In genomic region chr1:8013800-8014199, GRCh38 we compare ENCODE assay signal across 24 cellular contexts. TPM values are rescaled to one million over a fixed set of nuclear protein-coding genes. Genes with fewer than 3 reads are reported as not detected.
DNase-seq lines count a peak whose midpoint lies in the region; ATAC-seq and TF ChIP-seq lines count a peak whose summit lies in the region.
"Had no signal": no experiment of that assay in that cellular context is flagged by ENCODE, and none has a peak within 500 bp of the region (broad histone marks: within the 10 kb centered on the region; RNA-seq: fewer than 3 reads in every experiment).

No MANE protein-coding gene starts in this region.

- no peak for ATAC-seq in heart right ventricle
- ATAC-seq: activated naive CD4-positive, alpha-beta T cell treated with anti-CD3 and anti-CD28 coated beads, Interleukin-2, amount 50 U/mL, for 72 hours; stimulated activated naive CD8-positive, alpha-beta T cell treated with anti-CD3 and anti-CD28 coated beads, Interleukin-15, amount 100 ng/mL, for 72 hours had no signal

- no peak overlapping the region for H3K14ac ChIP-seq in trophoblast cell (ENCODE audit: low read length)

- no peak overlapping the region for H2BK5ac ChIP-seq in trophoblast cell (ENCODE audit: low read depth, low read length, poor library complexity)
- no peak overlapping the region for H2BK5ac ChIP-seq in mesendoderm (ENCODE audit: low read length)

- H3K23ac ChIP-seq in trophoblast cell (ENCODE audit: low read length): no peak overlapping the region
- H3K23ac ChIP-seq in mesendoderm (ENCODE audit: low read length): no peak overlapping the region

- H3K9me3 ChIP-seq in left ventricle myocardium inferior (replicated peaks): no peaks in the 10 kb centered on the region
- no peaks in the 10 kb centered on the region for H3K9me3 ChIP-seq in heart right ventricle
- H3K9me3 ChIP-seq in trophoblast cell (ENCODE audit: insufficient read depth, low read depth, low read length): peaks cover 2% of the 10 kb centered on the region
- H3K9me3 ChIP-seq in vagina: no peaks in the 10 kb centered on the region
- no peaks in the 10 kb centered on the region for H3K9me3 ChIP-seq in ovary
- H3K9me3 ChIP-seq: BE2C, uterus had no signal

- H2BK12ac ChIP-seq in trophoblast cell (ENCODE audit: low read length): no peak overlapping the region

- no peak overlapping the region for H4K12ac ChIP-seq in trophoblast cell (ENCODE audit: low read depth, low read length)

- TF ChIP-seq CTCF in left ventricle myocardium inferior (IDR thresholded peaks at IDR 0.05; ENCODE audit: borderline replicate concordance) (no peak), heart right ventricle (IDR thresholded peaks at IDR 0.05) (no peak), fibroblast of villous mesenchyme (IDR thresholded peaks at IDR 0.05; ENCODE audit: insufficient read depth, low read depth, low read length) (no peak), vagina (IDR thresholded peaks at IDR 0.05) (no peak), ovary (IDR thresholded peaks at IDR 0.05) (no peak)

- no peak overlapping the region for H2BK15ac ChIP-seq in mesendoderm (replicated peaks; ENCODE audit: low read depth)

- H3K27ac ChIP-seq in left ventricle myocardium inferior (replicated peaks) (peak overlapping the region; percentile 72), heart right ventricle (no peak overlapping the region), trophoblast cell (ENCODE audit: low read depth, low read length) (no peak overlapping the region), vagina (peak overlapping the region; percentile 28), ovary (no peak overlapping the region), mesendoderm (ENCODE audit: low read depth, low read length) (no peak overlapping the region)

- H3K56ac ChIP-seq in mesendoderm (ENCODE audit: low read length): no peak overlapping the region

- H2AK5ac ChIP-seq in trophoblast cell (ENCODE audit: low read length) (no peak overlapping the region), mesendoderm (ENCODE audit: low read length) (no peak overlapping the region)

- H3K27me3 ChIP-seq in left ventricle myocardium inferior (ENCODE audit: low read depth) (no peaks in the 10 kb centered on the region), heart right ventricle (peaks cover 0 to 6% (median 0%) of the 10 kb centered on the region in 7 donors), trophoblast cell (ENCODE audit: insufficient read depth, low read length) (no peaks in the 10 kb centered on the region), vagina (no peaks in the 10 kb centered on the region), ovary (no peaks in the 10 kb centered on the region), mesendoderm (ENCODE audit: insufficient read depth, low read length, poor library complexity) (no peaks in the 10 kb centered on the region)
- H3K27me3 ChIP-seq: BE2C, uterus had no signal

- H3K18ac ChIP-seq in trophoblast cell (ENCODE audit: low read length) (no peak overlapping the region), mesendoderm (ENCODE audit: low read length) (no peak overlapping the region)

- peaks cover 11% of the 10 kb centered on the region for H3K79me1 ChIP-seq in trophoblast cell (ENCODE audit: low read length)
- H3K79me1 ChIP-seq in mesendoderm (ENCODE audit: low read length): peaks cover 7% of the 10 kb centered on the region

- TF ChIP-seq POLR2A in vagina (IDR thresholded peaks at IDR 0.05) (no peak), ovary (IDR thresholded peaks at IDR 0.05) (no peak)

- peaks cover 46% of the 10 kb centered on the region for H3K4me1 ChIP-seq in left ventricle myocardium inferior
- peaks cover 8 to 44% (median 33%) of the 10 kb centered on the region in 9 donors for H3K4me1 ChIP-seq in heart right ventricle
- peaks cover 7 to 10% of the 10 kb centered on the region in 2 experiments for H3K4me1 ChIP-seq in trophoblast cell (ENCODE audit: control insufficient read depth in 1 of 2, insufficient read depth in 2 of 2, low read length in 2 of 2)
- peaks cover 45% of the 10 kb centered on the region for H3K4me1 ChIP-seq in vagina
- peaks cover 16% of the 10 kb centered on the region for H3K4me1 ChIP-seq in ovary (ENCODE audit: insufficient read depth)
- H3K4me1 ChIP-seq in mesendoderm (ENCODE audit: control insufficient read depth, low read depth, low read length): peaks cover 4% of the 10 kb centered on the region
- H3K4me1 ChIP-seq: BE2C had no signal

- H4K5ac ChIP-seq in mesendoderm (ENCODE audit: low read length): no peak overlapping the region

- DNase-seq in left ventricle myocardium inferior (no peak), heart right ventricle (no peak), fibroblast of villous mesenchyme (ENCODE audit: low read depth) (peak; percentile 12), trophoblast cell (no peak), vagina (ENCODE audit: extremely low spot score in 2 of 2) (no peak), ovary (no peak), mesendoderm (no peak), HuH-7 (ENCODE audit: low spot score) (no peak)
- DNase-seq: 8988T; activated CD8-positive, alpha-beta memory T cell treated with anti-CD3 and anti-CD28 coated beads for 24 hours; activated T-cell treated with anti-CD3 and anti-CD28 coated beads, Interleukin-2, amount 50 U/mL, for 48 hours; BE2C; DMS79 treated with DMSO at 0.1 percent for 48 hours; foreskin melanocyte; H9; kidney glomerular epithelial cell; NCI-H1417; NCI-H2107; NCI-H510A treated with DMSO at 0.1 percent for 48 hours; small intestine; stimulated activated CD4-positive, alpha-beta T cell treated with anti-CD3 and anti-CD28 coated beads, Interleukin-4, amount 100 ng/mL, for 24 hours; stimulated activated naive CD8-positive, alpha-beta T cell treated with anti-CD3 and anti-CD28 coated beads, Interleukin-15, amount 100 ng/mL, for 72 hours; uterus had no signal

- no peak overlapping the region for H3K4me2 ChIP-seq in trophoblast cell (ENCODE audit: low read length)
- H3K4me2 ChIP-seq in mesendoderm (ENCODE audit: low read length): no peak overlapping the region

- peaks cover 13% of the 10 kb centered on the region for H3K79me2 ChIP-seq in trophoblast cell (ENCODE audit: control insufficient read depth, insufficient read depth, low read length, poor library complexity)
- peaks cover 31% of the 10 kb centered on the region for H3K79me2 ChIP-seq in mesendoderm (ENCODE audit: control insufficient read depth, insufficient read depth, low read length)

- peak overlapping the region; percentile 92 for H3K4ac ChIP-seq in trophoblast cell (ENCODE audit: low read depth, low read length)
- H3K4ac ChIP-seq in mesendoderm (ENCODE audit: low read depth, low read length): no peak overlapping the region

- no peak for TF ChIP-seq EP300 in ovary (IDR thresholded peaks at IDR 0.05)

- H3K4me3 ChIP-seq in left ventricle myocardium inferior (no peak overlapping the region), heart right ventricle (no peak overlapping the region), fibroblast of villous mesenchyme (ENCODE audit: low read depth, low read length) (no peak overlapping the region), trophoblast cell (ENCODE audit: low read depth, low read length) (no peak overlapping the region), vagina (no peak overlapping the region), ovary (no peak overlapping the region), mesendoderm (ENCODE audit: low read length) (no peak overlapping the region)
- H3K4me3 ChIP-seq: uterus had no signal

- H4K8ac ChIP-seq in trophoblast cell (ENCODE audit: low read depth, low read length) (no peak overlapping the region), mesendoderm (ENCODE audit: low read depth, low read length) (no peak overlapping the region)

- H2BK120ac ChIP-seq in trophoblast cell (ENCODE audit: insufficient read depth, low read length, poor library complexity) (no peak overlapping the region), mesendoderm (ENCODE audit: low read depth, low read length) (no peak overlapping the region)

- intact Hi-C loops in left ventricle myocardium inferior (cut with micrococcal nuclease): no loop called here
- intact Hi-C loops in heart right ventricle (cut with DNase I): loop anchor here in 4 of 10 donors (10.0 kb wide), 1 partner anchor 331 kb away; no protein-coding TSS in a partner anchor
- intact Hi-C loops in vagina (cut with DNase I): no loop called here
- intact Hi-C loops in ovary (cut with DNase I): loop anchor here in 1 of 4 donors (10.0 kb wide), 1 partner anchor 301 kb away; the partner anchor contains the start of gene SLC45A1

- WGBS in heart right ventricle, 2 donors: 72 to 73% methylated on average over 6 of the region's 6 CpGs
- no CpG with 5 or more reads among the region's 6 CpGs for WGBS in trophoblast cell (ENCODE audit: extremely low coverage, insufficient coverage, insufficient read length)
- WGBS in ovary, 3 donors: 26 to 42% (median 29%) methylated on average over 6 of the region's 6 CpGs
- no CpG with 5 or more reads among the region's 6 CpGs for whole genome bisulfite sequencing in mesendoderm (ENCODE audit: extremely low coverage, insufficient coverage, low lambda C conversion rate)

- peaks cover 38% of the 10 kb centered on the region for H3K36me3 ChIP-seq in left ventricle myocardium inferior
- H3K36me3 ChIP-seq in heart right ventricle: peaks cover 0 to 51% (median 7%) of the 10 kb centered on the region in 9 donors
- H3K36me3 ChIP-seq in trophoblast cell (ENCODE audit: control insufficient read depth in 1 of 2, insufficient read depth in 2 of 2, low read length in 2 of 2): peaks cover 37 to 49% of the 10 kb centered on the region in 2 experiments
- H3K36me3 ChIP-seq in vagina: peaks cover 0 to 52% of the 10 kb centered on the region in 2 donors
- no peaks in the 10 kb centered on the region for H3K36me3 ChIP-seq in ovary
- H3K36me3 ChIP-seq in mesendoderm (ENCODE audit: control insufficient read depth, insufficient read depth, low read length): peaks cover 6% of the 10 kb centered on the region
- H3K36me3 ChIP-seq: BE2C, uterus had no signal

- H2AFZ ChIP-seq in trophoblast cell (ENCODE audit: insufficient read depth, low read length, poor library complexity): no peak overlapping the region

- no peak overlapping the region for H4K91ac ChIP-seq in trophoblast cell (ENCODE audit: low read depth, low read length)

- no peak overlapping the region for H3K9ac ChIP-seq in trophoblast cell (ENCODE audit: low read length)
- no peak overlapping the region for H3K9ac ChIP-seq in mesendoderm (ENCODE audit: low read length)

RNA-seq across cellular contexts. Expression of gene ERRFI1, which starts 12.3 kb away (rescaled TPM):
- 10.8 TPM for total RNA-seq in left ventricle myocardium inferior
- 10 to 100 TPM in 5 of 10 donors, 1 to 10 TPM in 5; 5.8 to 15.9 (median 10.0) TPM for total RNA-seq in heart right ventricle
- 10 to 100 TPM in 1 of 2 donors, 1 to 10 TPM in 1; 6.5 to 17.5 TPM for polyA plus RNA-seq in heart right ventricle
- total RNA-seq in fibroblast of villous mesenchyme: 34.8 and 70.4 TPM in 2 replicates
- 267 and 277 TPM in 2 replicates for polyA plus RNA-seq in trophoblast cell (2013)
- total RNA-seq in vagina: 160 TPM
- total RNA-seq in ovary: 100 to 1,000 TPM in 5 of 7 donors, 10 to 100 TPM in 2; 61.3 to 256 (median 110) TPM
- polyA plus RNA-seq in ovary: 10 to 100 TPM; 72.2 to 94.1 TPM
- polyA plus RNA-seq in mesendoderm (2013, experiment 1 of 2): 16.0 TPM
- 17.5 TPM for polyA plus RNA-seq in mesendoderm (2013, experiment 2 of 2)

RNA-seq across cellular contexts. Expression of gene PARK7, which starts 52.3 kb away (rescaled TPM):
- 329 TPM for total RNA-seq in left ventricle myocardium inferior
- total RNA-seq in heart right ventricle: 100 to 1,000 TPM; 329 to 411 (median 353) TPM
- 100 to 1,000 TPM; 322 to 462 TPM for polyA plus RNA-seq in heart right ventricle
- 172 and 198 TPM in 2 replicates for total RNA-seq in fibroblast of villous mesenchyme
- polyA plus RNA-seq in trophoblast cell (2013): 191 and 200 TPM in 2 replicates
- 119 TPM for total RNA-seq in vagina
- total RNA-seq in ovary: 100 to 1,000 TPM; 159 to 266 (median 248) TPM
- polyA plus RNA-seq in ovary: 100 to 1,000 TPM; 241 to 438 TPM
- polyA plus RNA-seq in mesendoderm (2013, experiment 1 of 2): 277 TPM
- polyA plus RNA-seq in mesendoderm (2013, experiment 2 of 2): 273 TPM

Comparison
In these comparisons a context has a peak if more than half of its experiments do, and no peak if none do; other contexts are left out.
1. H3K27ac ChIP-seq: peak in left ventricle myocardium inferior (single experiment) and vagina (single experiment); none in heart right ventricle (0 of 10), trophoblast cell (single experiment), ovary (0 of 2) and mesendoderm (single experiment).